In genomic region chr7:127782550-127783266, GRCh38 we compare ENCODE assay signal across 7 cellular contexts.
DNase-seq lines count a peak whose midpoint lies in the region; ATAC-seq and TF ChIP-seq lines count a peak whose summit lies in the region.

No MANE protein-coding gene starts in this region.

- peak; percentile 13 for DNase-seq in RPMI8226
- no peak for DNase-seq in NCI-H226
- no peak for DNase-seq in HuH-7.5 (ENCODE audit: low spot score)
- DNase-seq in NCI-H187 (lab: John Stamatoyannopoulos, UW) = no peak

- no peaks in the 10 kb centered on the region for H3K36me3 ChIP-seq in neutrophil

- ATAC-seq in GM19328 (IDR thresholded peaks at IDR 0.05; ENCODE audit: unreplicated experiment) (peak; percentile 70), HG02938 (IDR thresholded peaks at IDR 0.05; ENCODE audit: unreplicated experiment) (peak; percentile 93)

- TF ChIP-seq CTCF in neutrophil (IDR thresholded peaks at IDR 0.05) = no peak

- H3K4me3 ChIP-seq in neutrophil (ENCODE audit: low read depth in 1 of 2, low read length in 1 of 2) = peak overlapping the region; percentile 19 to 50

- H3K27ac ChIP-seq in neutrophil = peak overlapping the region; percentile 78

- no peaks in the 10 kb centered on the region for H3K9me3 ChIP-seq in neutrophil

- H3K4me1 ChIP-seq in neutrophil (ENCODE audit: control insufficient read depth in 1 of 2, insufficient read depth in 1 of 2, low read depth in 1 of 2, low read length in 1 of 2) = peaks cover 50 to 51% of the 10 kb centered on the region in 2 experiments

- no peaks in the 10 kb centered on the region for H3K27me3 ChIP-seq in neutrophil
